ENCODE assay signal across 5 cellular contexts in the genomic region with DNA sequence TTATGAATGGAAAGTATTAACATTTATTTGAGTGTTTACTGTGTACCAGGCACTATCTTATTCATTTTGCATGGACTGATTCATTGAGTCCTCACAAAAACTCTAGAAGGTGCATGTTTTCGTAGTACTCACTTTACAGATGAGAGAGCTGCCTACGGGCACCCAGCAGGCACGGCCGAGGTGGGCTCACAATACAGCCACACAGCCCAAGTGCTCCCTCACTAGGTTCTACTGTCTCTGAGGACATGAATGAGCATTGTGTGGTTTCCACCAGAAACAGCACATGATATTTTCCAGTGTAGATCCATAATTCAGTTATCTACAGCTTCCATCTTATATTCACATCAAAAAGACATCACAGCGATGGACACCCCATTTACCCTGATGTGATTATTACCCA.
"Had no signal": no experiment of that assay in that cellular context is flagged by ENCODE, and none has a peak within 500 bp of the region (broad histone marks: within the 10 kb centered on the region; RNA-seq: fewer than 3 reads in every experiment).

No MANE protein-coding gene starts in this region.

- H3K4me3 ChIP-seq: K562 had no signal

- H3K27ac ChIP-seq: HL-60 had no signal

- DNase-seq: IMR-90, KBM-7, KG1 had no signal
